In the genomic region with DNA sequence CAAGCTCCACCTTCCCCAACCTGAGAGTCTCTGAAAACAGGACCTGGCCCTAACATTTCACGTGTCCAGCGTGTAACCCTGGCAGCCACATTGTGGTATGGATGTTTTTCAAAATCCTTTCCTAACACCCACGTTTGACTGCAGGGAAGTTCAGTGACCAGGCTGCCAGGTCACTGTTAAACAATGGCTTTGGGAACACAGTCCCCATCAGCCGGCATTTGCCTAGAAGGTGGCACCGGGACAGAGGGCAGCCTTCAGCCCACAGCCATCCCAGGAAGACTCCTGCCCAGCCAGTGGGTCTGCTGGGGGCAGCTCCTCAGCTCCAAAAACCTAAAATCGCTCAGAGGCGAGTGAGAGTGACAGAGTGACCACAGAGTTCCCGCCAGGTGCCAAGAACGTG, we compare ENCODE assay signal across 8 cellular contexts.
"Had no signal": no experiment of that assay in that cellular context is flagged by ENCODE, and none has a peak within 500 bp of the region (broad histone marks: within the 10 kb centered on the region; RNA-seq: fewer than 3 reads in every experiment).

No MANE protein-coding gene starts in this region.

- H3K4me2 ChIP-seq: GM23338 had no signal

- ATAC-seq: GM23338, K562 had no signal

- H3K4me3 ChIP-seq: GM23338, K562 had no signal

- DNase-seq: H9, HCEC 1CT, IMR-90 had no signal

- H3K27ac ChIP-seq: HL-60 had no signal

- FAIRE-seq: H1, H54, K562 had no signal
